Comparison of ENCODE assay signal across 2 cellular contexts in the genomic region with DNA sequence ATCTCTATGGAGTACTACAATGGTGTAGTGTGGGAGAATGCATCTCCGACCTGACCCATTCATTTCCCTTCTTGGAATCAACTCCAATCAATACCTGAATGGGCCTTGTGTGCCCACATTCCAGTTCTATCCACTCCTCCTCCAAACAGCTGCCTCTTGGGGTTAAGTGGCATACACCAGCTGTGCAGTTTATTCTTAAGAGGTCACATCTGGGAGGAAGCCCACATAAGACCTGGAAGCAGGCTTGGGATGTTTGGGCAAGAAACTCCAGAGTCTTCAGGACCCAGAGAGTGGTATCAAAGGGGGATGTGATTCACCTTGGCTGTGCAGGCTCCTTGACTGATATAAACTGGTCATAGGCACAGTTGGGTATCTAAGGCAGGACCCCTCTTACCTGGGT.
TF ChIP-seq lines count a peak whose summit lies in the region.

No MANE protein-coding gene starts in this region.

TF ChIP-seq in SK-N-SH, 30 proteins besides CTCF, POLR2A, EP300 and RAD21:
- TF ChIP-seq FOXM1 (IDR thresholded peaks at IDR 0.05; ENCODE audit: low read depth) (no peak), TEAD4 (IDR thresholded peaks at IDR 0.05; ENCODE audit: borderline replicate concordance, insufficient read depth) (no peak), GATA2 (CRISPR knock-in tag; IDR thresholded peaks at IDR 0.05) (no peak), FOSL2 (IDR thresholded peaks at IDR 0.05; ENCODE audit: borderline replicate concordance, low read depth) (no peak), SMC3 (IDR thresholded peaks at IDR 0.05; ENCODE audit: low read depth, low read length) (no peak), ELF1 (IDR thresholded peaks at IDR 0.05) (no peak), TAF1 (IDR thresholded peaks at IDR 0.05; ENCODE audit: borderline replicate concordance, low read depth, low read length) (no peak)
- TF ChIP-seq, protein P1, sequence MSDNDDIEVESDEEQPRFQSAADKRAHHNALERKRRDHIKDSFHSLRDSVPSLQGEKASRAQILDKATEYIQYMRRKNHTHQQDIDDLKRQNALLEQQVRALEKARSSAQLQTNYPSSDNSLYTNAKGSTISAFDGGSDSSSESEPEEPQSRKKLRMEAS (IDR thresholded peaks at IDR 0.05; ENCODE audit: low read depth), result no peak
- TF ChIP-seq, protein P2, sequence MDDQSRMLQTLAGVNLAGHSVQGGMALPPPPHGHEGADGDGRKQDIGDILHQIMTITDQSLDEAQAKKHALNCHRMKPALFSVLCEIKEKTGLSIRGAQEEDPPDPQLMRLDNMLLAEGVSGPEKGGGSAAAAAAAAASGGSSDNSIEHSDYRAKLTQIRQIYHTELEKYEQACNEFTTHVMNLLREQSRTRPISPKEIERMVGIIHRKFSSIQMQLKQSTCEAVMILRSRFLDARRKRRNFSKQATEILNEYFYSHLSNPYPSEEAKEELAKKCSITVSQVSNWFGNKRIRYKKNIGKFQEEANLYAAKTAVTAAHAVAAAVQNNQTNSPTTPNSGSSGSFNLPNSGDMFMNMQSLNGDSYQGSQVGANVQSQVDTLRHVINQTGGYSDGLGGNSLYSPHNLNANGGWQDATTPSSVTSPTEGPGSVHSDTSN (IDR thresholded peaks at IDR 0.05), result no peak

TF ChIP-seq in SK-N-SH treated with all-trans-retinoic acid at 6 μM for 48 hours, 23 proteins besides CTCF, POLR2A, EP300 and RAD21:
- TF ChIP-seq ISL1 (CRISPR knock-in tag; IDR thresholded peaks at IDR 0.05) (no peak), ZNF8 (CRISPR knock-in tag; IDR thresholded peaks at IDR 0.05) (no peak), ZNF565 (CRISPR knock-in tag; conservative IDR thresholded peaks at IDR 0.05; ENCODE audit: low read depth) (no peak), TCF4 (CRISPR knock-in tag; IDR thresholded peaks at IDR 0.05; ENCODE audit: borderline replicate concordance) (no peak), GLIS3 (CRISPR knock-in tag; IDR thresholded peaks at IDR 0.05) (no peak), ZFP3 (CRISPR knock-in tag; IDR thresholded peaks at IDR 0.05) (no peak), BACH2 (CRISPR knock-in tag; IDR thresholded peaks at IDR 0.05; ENCODE audit: borderline replicate concordance) (no peak), OSR1 (CRISPR knock-in tag; IDR thresholded peaks at IDR 0.05) (no peak), ZNF70 (CRISPR knock-in tag; IDR thresholded peaks at IDR 0.05) (no peak), CSDC2 (CRISPR knock-in tag; IDR thresholded peaks at IDR 0.05) (no peak), ARNTL (CRISPR knock-in tag; IDR thresholded peaks at IDR 0.05; ENCODE audit: borderline replicate concordance, low read depth) (no peak)
- TF ChIP-seq, protein P3, sequence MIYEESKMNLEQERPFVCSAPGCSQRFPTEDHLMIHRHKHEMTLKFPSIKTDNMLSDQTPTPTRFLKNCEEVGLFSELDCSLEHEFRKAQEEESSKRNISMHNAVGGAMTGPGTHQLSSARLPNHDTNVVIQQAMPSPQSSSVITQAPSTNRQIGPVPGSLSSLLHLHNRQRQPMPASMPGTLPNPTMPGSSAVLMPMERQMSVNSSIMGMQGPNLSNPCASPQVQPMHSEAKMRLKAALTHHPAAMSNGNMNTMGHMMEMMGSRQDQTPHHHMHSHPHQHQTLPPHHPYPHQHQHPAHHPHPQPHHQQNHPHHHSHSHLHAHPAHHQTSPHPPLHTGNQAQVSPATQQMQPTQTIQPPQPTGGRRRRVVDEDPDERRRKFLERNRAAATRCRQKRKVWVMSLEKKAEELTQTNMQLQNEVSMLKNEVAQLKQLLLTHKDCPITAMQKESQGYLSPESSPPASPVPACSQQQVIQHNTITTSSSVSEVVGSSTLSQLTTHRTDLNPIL (CRISPR knock-in tag; IDR thresholded peaks at IDR 0.05; ENCODE audit: low read depth), result no peak
- TF ChIP-seq, protein P4, sequence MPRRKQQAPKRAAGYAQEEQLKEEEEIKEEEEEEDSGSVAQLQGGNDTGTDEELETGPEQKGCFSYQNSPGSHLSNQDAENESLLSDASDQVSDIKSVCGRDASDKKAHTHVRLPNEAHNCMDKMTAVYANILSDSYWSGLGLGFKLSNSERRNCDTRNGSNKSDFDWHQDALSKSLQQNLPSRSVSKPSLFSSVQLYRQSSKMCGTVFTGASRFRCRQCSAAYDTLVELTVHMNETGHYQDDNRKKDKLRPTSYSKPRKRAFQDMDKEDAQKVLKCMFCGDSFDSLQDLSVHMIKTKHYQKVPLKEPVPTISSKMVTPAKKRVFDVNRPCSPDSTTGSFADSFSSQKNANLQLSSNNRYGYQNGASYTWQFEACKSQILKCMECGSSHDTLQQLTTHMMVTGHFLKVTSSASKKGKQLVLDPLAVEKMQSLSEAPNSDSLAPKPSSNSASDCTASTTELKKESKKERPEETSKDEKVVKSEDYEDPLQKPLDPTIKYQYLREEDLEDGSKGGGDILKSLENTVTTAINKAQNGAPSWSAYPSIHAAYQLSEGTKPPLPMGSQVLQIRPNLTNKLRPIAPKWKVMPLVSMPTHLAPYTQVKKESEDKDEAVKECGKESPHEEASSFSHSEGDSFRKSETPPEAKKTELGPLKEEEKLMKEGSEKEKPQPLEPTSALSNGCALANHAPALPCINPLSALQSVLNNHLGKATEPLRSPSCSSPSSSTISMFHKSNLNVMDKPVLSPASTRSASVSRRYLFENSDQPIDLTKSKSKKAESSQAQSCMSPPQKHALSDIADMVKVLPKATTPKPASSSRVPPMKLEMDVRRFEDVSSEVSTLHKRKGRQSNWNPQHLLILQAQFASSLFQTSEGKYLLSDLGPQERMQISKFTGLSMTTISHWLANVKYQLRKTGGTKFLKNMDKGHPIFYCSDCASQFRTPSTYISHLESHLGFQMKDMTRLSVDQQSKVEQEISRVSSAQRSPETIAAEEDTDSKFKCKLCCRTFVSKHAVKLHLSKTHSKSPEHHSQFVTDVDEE (CRISPR knock-in tag; IDR thresholded peaks at IDR 0.05), result no peak
